8 cellular contexts compared by ENCODE assay signal in the genomic region with DNA sequence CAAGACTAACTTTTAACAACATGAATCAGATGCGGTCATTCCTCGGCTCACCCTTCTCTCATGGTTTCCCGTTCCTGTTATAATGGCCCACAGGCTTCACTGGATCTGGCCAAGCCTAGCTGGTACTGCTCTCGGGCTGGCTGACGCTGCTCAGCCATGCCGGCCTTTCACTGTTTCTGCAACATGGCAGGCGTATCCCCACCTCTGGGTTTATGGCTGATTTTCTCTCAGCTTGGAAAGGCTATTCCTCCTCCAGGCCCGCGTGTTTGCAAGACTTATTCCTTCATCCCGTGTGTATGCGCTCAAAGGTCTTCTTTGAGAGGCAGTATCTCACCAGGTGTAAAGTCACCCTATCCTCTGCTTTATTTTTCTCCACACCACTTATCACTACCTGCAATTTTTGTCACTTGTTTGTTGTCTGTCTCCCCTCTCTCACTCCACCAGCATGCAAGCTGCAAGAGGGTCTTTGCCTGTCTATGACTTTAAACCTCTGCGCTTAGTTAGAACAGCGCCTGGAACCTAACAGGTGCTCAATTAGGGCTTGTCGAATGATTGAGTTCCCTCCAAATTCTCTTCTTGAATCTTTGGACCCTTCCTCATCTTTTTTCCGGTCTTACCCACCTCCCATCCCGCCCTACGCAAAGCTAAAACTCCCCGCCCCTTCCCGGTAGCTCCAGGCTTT. TPM values are rescaled to one million over a fixed set of nuclear protein-coding genes. Genes with fewer than 3 reads are reported as not detected.
DNase-seq lines count a peak whose midpoint lies in the region; ATAC-seq and TF ChIP-seq lines count a peak whose summit lies in the region.

No MANE protein-coding gene starts in this region.

- intact Hi-C loops in spleen (cut with DNase I; ENCODE audit: low total_unique reads): no loop called here

- DNase-seq in right atrium auricular region (ENCODE audit: low spot score): no peak
- DNase-seq in spleen: peak; percentile 79
- DNase-seq in occipital lobe (lab: John Stamatoyannopoulos, UW): no peak
- DNase-seq in activated CD8-positive, alpha-beta memory T cell treated with anti-CD3 and anti-CD28 coated beads, Interleukin-2, amount 50 U/mL, for 4 hours: no peak
- DNase-seq in GM13976 (ENCODE audit: low spot score): no peak

- H3K36me3 ChIP-seq in right atrium auricular region (no peaks in the 10 kb centered on the region), spleen (peaks cover 0 to 7% (median 0%) of the 10 kb centered on the region in 6 donors)

- H3K9me3 ChIP-seq in right atrium auricular region (no peaks in the 10 kb centered on the region), spleen (no peaks in the 10 kb centered on the region)

- H3K27ac ChIP-seq in VCaP: peak overlapping the region; percentile 88
- H3K27ac ChIP-seq in right atrium auricular region: peak overlapping the region; percentile 92 to 97
- peak overlapping the region; percentile 94 to 100 (median 98) for H3K27ac ChIP-seq in spleen

- TF ChIP-seq CTCF in VCaP (conservative IDR thresholded peaks at IDR 0.05): no peak
- no peak for TF ChIP-seq CTCF in right atrium auricular region (IDR thresholded peaks at IDR 0.05)
- TF ChIP-seq CTCF in spleen (IDR thresholded peaks at IDR 0.05 in 8 of 11, conservative IDR thresholded peaks at IDR 0.05 in 3 of 11): no peak
- no peak for TF ChIP-seq CTCF in GM13976 (IDR thresholded peaks at IDR 0.05; ENCODE audit: borderline replicate concordance, control extremely low read depth, extremely low read depth, insufficient read depth, missing control alignments)

- no peak for TF ChIP-seq POLR2A in spleen (IDR thresholded peaks at IDR 0.05)

- WGBS in spleen, 5 donors: 45 to 53% (median 49%) methylated on average over 19 of the region's 19 CpGs

- peak; percentile 2 for ATAC-seq in HG02759 (IDR thresholded peaks at IDR 0.05; ENCODE audit: unreplicated experiment)

- in situ Hi-C loops in GM13976 (cut with MboI; ENCODE audit: low sequenced_read_pairs, unreplicated experiment): loop anchor here (25.0 kb wide), 1 partner anchor 407 kb away; the partner anchor contains the start of gene DENND2D

- H3K4me1 ChIP-seq in right atrium auricular region (peaks cover 0 to 32% of the 10 kb centered on the region in 2 donors), spleen (peaks cover 56 to 92% (median 83%) of the 10 kb centered on the region in 6 donors)

- peak overlapping the region; percentile 69; the same call in 1 of the 2 replicates for H3K4me3 ChIP-seq in GM08714 (ENCODE audit: low read length)
- H3K4me3 ChIP-seq in right atrium auricular region: peak overlapping the region; percentile 71 to 84
- H3K4me3 ChIP-seq in spleen: peak overlapping the region; percentile 71 to 85 (median 81)

- H3K27me3 ChIP-seq in right atrium auricular region (no peaks in the 10 kb centered on the region), spleen (replicated peaks in 1 of 7) (no peaks in the 10 kb centered on the region)

RNA-seq across cellular contexts. Expression of gene RAP1A, which starts 0.5 kb away (rescaled TPM):
- 10 to 100 TPM; 62.1 to 72.8 TPM for total RNA-seq in right atrium auricular region
- total RNA-seq in spleen: 100 to 1,000 TPM in 5 of 7 donors, 10 to 100 TPM in 2; 83.3 to 125 (median 113) TPM
- 100 to 1,000 TPM in 1 of 3 donors, 10 to 100 TPM in 2; 93.6 to 106 (median 99.3) TPM for polyA plus RNA-seq in spleen
- total RNA-seq in occipital lobe: 31.0 TPM
